Comparison of ENCODE assay signal across 9 cellular contexts in genomic region chr19:39515551-39516191, GRCh38. TPM values are rescaled to one million over a fixed set of nuclear protein-coding genes. Genes with fewer than 3 reads are reported as not detected.
DNase-seq lines count a peak whose midpoint lies in the region; ATAC-seq, FAIRE-seq and TF ChIP-seq lines count a peak whose summit lies in the region.
"Had no signal": no experiment of that assay in that cellular context is flagged by ENCODE, and none has a peak within 500 bp of the region (broad histone marks: within the 10 kb centered on the region; RNA-seq: fewer than 3 reads in every experiment).

No MANE protein-coding gene starts in this region.

- H3K4me3 ChIP-seq in A549, result peak overlapping the region; percentile 42
- H3K4me3 ChIP-seq in H7 (ENCODE audit: insufficient read depth, low read depth, low read length), result peak overlapping the region; percentile 80
- H3K4me3 ChIP-seq in mammary epithelial cell (replicated peaks in 1 of 3; ENCODE audit: insufficient read depth in 1 of 3, low read depth in 2 of 3, low read length in 3 of 3), result peak overlapping the region; percentile 39 to 45 (median 42)
- peak overlapping the region in 1 of 2 donors; percentile 2 for H3K4me3 ChIP-seq in small intestine (ENCODE audit: low read depth in 1 of 2, low read length in 2 of 2)

- intact Hi-C loops in mammary epithelial cell (cut with micrococcal nuclease), result no loop called here

- H3K36me3 ChIP-seq in H7 (replicated peaks; ENCODE audit: control insufficient read depth, insufficient read depth, low read length) (no peaks in the 10 kb centered on the region; the same call in 1 of the 2 replicates), mammary epithelial cell (ENCODE audit: insufficient read depth, low read length) (no peaks in the 10 kb centered on the region), small intestine (ENCODE audit: control insufficient read depth in 2 of 2, insufficient read depth in 2 of 2, low read length in 2 of 2) (no peaks in the 10 kb centered on the region)

- BruUV-seq in mammary epithelial cell (replicated peaks; lab: Mats Ljungman, UMichigan), result no TSS peak

- no peak overlapping the region for H3K9ac ChIP-seq in mammary epithelial cell (ENCODE audit: insufficient read depth, low read length)

- TF ChIP-seq EP300 in A549 (IDR thresholded peaks at IDR 0.05), result no peak

- CTCF ChIA-PET in A549 (lab: Yijun Ruan, JAX) (interaction anchor here (1.1 to 17.0 kb wide), 8 partner anchors 10 to 156 kb away, joined by 3 to 257 read pairs (median 11); partner anchors contain the start of genes DLL3 and EID2B), mammary epithelial cell (lab: Charles Lee; ENCODE audit: low non-redundant PET) (interaction anchor here (0.7 kb wide), 1 partner anchor 433 kb away, joined by 3 read pairs; no protein-coding TSS in a partner anchor)

- peaks cover 16 to 50% (median 30%) of the 10 kb centered on the region in 5 donors for H3K27me3 Mint-ChIP-seq in naive thymus-derived CD8-positive, alpha-beta T cell

- peak overlapping the region in 5 of 10 donors; percentile 17 to 83 (median 55) for H3K27ac Mint-ChIP-seq in naive thymus-derived CD8-positive, alpha-beta T cell

- no peak for TF ChIP-seq POLR2A in A549 (IDR thresholded peaks at IDR 0.05; ENCODE audit: low read length)

- H3K36me3 Mint-ChIP-seq in naive thymus-derived CD8-positive, alpha-beta T cell, result peaks cover 0 to 2% (median 0%) of the 10 kb centered on the region in 3 donors

- ATAC-seq in A549, result peak; percentile 11 to 26; a peak in 4 of 6 replicates
- peak; percentile 54 to 73 for ATAC-seq in naive thymus-derived CD8-positive, alpha-beta T cell
- ATAC-seq in GM18909 (IDR thresholded peaks at IDR 0.05; ENCODE audit: poor library complexity, unreplicated experiment), result no peak

- in situ Hi-C loops in mammary epithelial cell (cut with MboI; ENCODE audit: low sequenced_read_pairs in 2 of 2), result no loop called here

- no peak for TF ChIP-seq RAD21 in A549 (conservative IDR thresholded peaks at IDR 0.05 in 1 of 2, IDR thresholded peaks at IDR 0.05 in 1 of 2)

- H3K4me1 Mint-ChIP-seq in naive thymus-derived CD8-positive, alpha-beta T cell, result peaks cover 10 to 21% (median 15%) of the 10 kb centered on the region in 4 donors

- DNase-seq in A549 (ENCODE audit: low read depth in 1 of 2, low spot score in 1 of 2), result no peak
- DNase-seq in H7, result peak; percentile 92
- DNase-seq in mammary epithelial cell, result no peak
- peak in 2 of 10 donors; percentile 28 to 63 for DNase-seq in naive thymus-derived CD8-positive, alpha-beta T cell
- DNase-seq in HCEC 1CT, result no peak
- no peak for DNase-seq in NCI-H1092 treated with DMSO at 0.1 percent for 48 hours (lab: John Stamatoyannopoulos, UW)
- no peak for DNase-seq in small intestine
- DNase-seq: NCI-H2029 had no signal

- POLR2A ChIA-PET in A549 (lab: Yijun Ruan, JAX), result interaction anchor here (2.7 kb wide), 1 partner anchor 80 kb away, joined by 11 read pairs; the partner anchor contains the start of gene RPS16
- POLR2A ChIA-PET in naive thymus-derived CD8-positive, alpha-beta T cell (lab: Charles Lee), result interaction anchor here (0.6 to 1.2 kb wide), 5 partner anchors 9 to 80 kb away, joined by 3 to 4 read pairs (median 3); partner anchors contain the start of genes EID2 and RPS16

- H2AFZ ChIP-seq in mammary epithelial cell (ENCODE audit: low read depth, low read length), result peak overlapping the region; percentile 82

- H3K27ac ChIP-seq in A549 (peak overlapping the region in 1 of 2 experiments; percentile 66; a peak in 3 of 6 replicates), mammary epithelial cell (ENCODE audit: insufficient read depth, low read depth, low read length) (no peak overlapping the region), small intestine (ENCODE audit: low read depth in 1 of 2, low read length in 1 of 2) (no peak overlapping the region)

- H3K4me3 Mint-ChIP-seq in naive thymus-derived CD8-positive, alpha-beta T cell, result peak overlapping the region; percentile 66 to 90 (median 76)

- no peaks in the 10 kb centered on the region for H3K79me2 ChIP-seq in mammary epithelial cell (ENCODE audit: insufficient read depth, low read length)

- dilution Hi-C loops in mammary epithelial cell (cut with HindIII; ENCODE audit: low sequenced_read_pairs), result no loop called here

- TF ChIP-seq CTCF in A549 (IDR thresholded peaks at IDR 0.05) (no peak), mammary epithelial cell (conservative IDR thresholded peaks at IDR 0.05 in 1 of 2, IDR thresholded peaks at IDR 0.05 in 1 of 2; ENCODE audit: extremely low read depth in 1 of 2, insufficient read depth in 1 of 2, low read depth in 1 of 2, low read length in 2 of 2) (no peak)

- peak overlapping the region; percentile 89 for H3K4me2 ChIP-seq in A549
- H3K4me2 ChIP-seq in mammary epithelial cell (ENCODE audit: insufficient read depth, low read depth, low read length), result peak overlapping the region; percentile 90

- FAIRE-seq in A549 (lab: Jason Lieb, UNC) (no peak), small intestine (lab: Jason Lieb, UNC) (no peak)

- WGBS in A549 (ENCODE audit: missing lambda C conversion rate), result 47% methylated on average over 43 of the region's 44 CpGs
- 12% methylated on average over 20 of the region's 44 CpGs for WGBS in mammary epithelial cell (ENCODE audit: low coverage, missing lambda C conversion rate)
- 3 to 6% (median 5%) methylated on average over 42 to 44 of the region's 44 CpGs for WGBS in small intestine, 3 donors

- peaks cover 34% of the 10 kb centered on the region for H3K27me3 ChIP-seq in H7 (ENCODE audit: control insufficient read depth, insufficient read depth, low read length)
- peaks cover 24% of the 10 kb centered on the region for H3K27me3 ChIP-seq in mammary epithelial cell (ENCODE audit: insufficient read depth, low read length)
- peaks cover 7 to 35% of the 10 kb centered on the region in 2 donors for H3K27me3 ChIP-seq in small intestine (ENCODE audit: control insufficient read depth in 2 of 2, insufficient read depth in 2 of 2, low read length in 2 of 2)

- H3K9me3 ChIP-seq in A549, result no peaks in the 10 kb centered on the region
- H3K9me3 ChIP-seq in mammary epithelial cell (replicated peaks; ENCODE audit: insufficient read depth, low read length), result no peaks in the 10 kb centered on the region
- H3K9me3 ChIP-seq in small intestine (ENCODE audit: control insufficient read depth, low read depth), result no peaks in the 10 kb centered on the region

- H3K4me1 ChIP-seq in A549 (peaks cover 9% of the 10 kb centered on the region; the same call in 2 of the 3 replicates), mammary epithelial cell (ENCODE audit: insufficient read depth, low read length) (peaks cover 11% of the 10 kb centered on the region), small intestine (ENCODE audit: control insufficient read depth in 2 of 2, insufficient read depth in 1 of 2, low read depth in 1 of 2, low read length in 1 of 2) (peaks cover 0 to 2% of the 10 kb centered on the region in 2 donors)

- H4K20me1 ChIP-seq in mammary epithelial cell (ENCODE audit: insufficient read depth, low read length), result no peaks in the 10 kb centered on the region

- no peaks in the 10 kb centered on the region for H3K9me3 Mint-ChIP-seq in naive thymus-derived CD8-positive, alpha-beta T cell

RNA-seq across cellular contexts. Expression of gene SELENOV, which starts 0.7 kb away (rescaled TPM):
- polyA plus RNA-seq in A549 (2011; rRNA removed), result not detected in 2 replicates
- not detected in 2 replicates for polyA plus RNA-seq in A549 (2012; cell fraction: cytosol; rRNA removed)
- 0.06 and 0.10 TPM in 2 replicates for polyA plus RNA-seq in A549 (2012; cell fraction: nucleus; rRNA removed)
- not detected in 3 replicates for polyA plus RNA-seq in A549 (2017; fragmentation: RNase III; extraction: RNeasy Plus Mini Kit Qiagen cat#74134 plus additional on column Dnase treatment)
- not detected in 2 replicates for polyA minus RNA-seq in A549 (2011; rRNA and poly(A)+ RNA removed)
- total RNA-seq in H7 (2014; rRNA removed; shearing (Covaris generic)), result 3.1 and 4.4 TPM in 2 replicates
- total RNA-seq in mammary epithelial cell, result not detected
- polyA plus RNA-seq in mammary epithelial cell, result not detected
- polyA minus RNA-seq in mammary epithelial cell, result not detected
- total RNA-seq in naive thymus-derived CD8-positive, alpha-beta T cell, result not detected
- not detected for polyA plus RNA-seq in naive thymus-derived CD8-positive, alpha-beta T cell
- polyA plus RNA-seq in small intestine, result not detected

RNA-seq across cellular contexts. Expression of gene DLL3, which starts 16.9 kb away (rescaled TPM):
- polyA plus RNA-seq in A549 (2011; rRNA removed), result 6.8 and 8.3 TPM in 2 replicates
- polyA plus RNA-seq in A549 (2012; cell fraction: cytosol; rRNA removed), result 14.9 and 18.9 TPM in 2 replicates
- polyA plus RNA-seq in A549 (2012; cell fraction: nucleus; rRNA removed), result 10.6 and 11.5 TPM in 2 replicates
- polyA plus RNA-seq in A549 (2017; fragmentation: RNase III; extraction: RNeasy Plus Mini Kit Qiagen cat#74134 plus additional on column Dnase treatment), result 6.7 TPM in 3 replicates
- polyA minus RNA-seq in A549 (2011; rRNA and poly(A)+ RNA removed), result 3.3 and 3.5 TPM in 2 replicates
- 2.1 and 2.6 TPM in 2 replicates for total RNA-seq in H7 (2014; rRNA removed; shearing (Covaris generic))
- total RNA-seq in mammary epithelial cell, result 1 to 10 TPM in 1 of 2 donors, under 1 TPM in 1; 0.33 to 1.9 TPM
- polyA plus RNA-seq in mammary epithelial cell, result 1.9 TPM
- polyA minus RNA-seq in mammary epithelial cell, result not detected
- total RNA-seq in naive thymus-derived CD8-positive, alpha-beta T cell, result under 1 TPM; 0.22 to 0.36 TPM
- polyA plus RNA-seq in naive thymus-derived CD8-positive, alpha-beta T cell, result 1 to 10 TPM; 1.1 to 1.9 (median 1.8) TPM
- polyA plus RNA-seq in small intestine, result under 1 TPM in 1 of 3 donors, not detected in 2; 0.15 TPM

RNA-seq across cellular contexts. Expression of gene EID2B, which starts 17.0 kb away (rescaled TPM):
- polyA plus RNA-seq in A549 (2011; rRNA removed) (9.4 and 10.9 TPM in 2 replicates), A549 (2017; fragmentation: RNase III; extraction: RNeasy Plus Mini Kit Qiagen cat#74134 plus additional on column Dnase treatment) (9.2 to 10.1 TPM (median 9.3 TPM) in 3 replicates), mammary epithelial cell (4.3 TPM), small intestine (1 to 10 TPM in 1 of 3 donors, under 1 TPM in 1, not detected in 1; 0.81 to 2.0 TPM)
- 10.0 and 18.0 TPM in 2 replicates for polyA plus RNA-seq in A549 (2012; cell fraction: cytosol; rRNA removed)
- polyA plus RNA-seq in A549 (2012; cell fraction: nucleus; rRNA removed), result 6.0 and 7.8 TPM in 2 replicates
- 2.3 and 3.1 TPM in 2 replicates for polyA minus RNA-seq in A549 (2011; rRNA and poly(A)+ RNA removed)
- total RNA-seq in H7 (2014; rRNA removed; shearing (Covaris generic)), result 2.4 and 4.0 TPM in 2 replicates
- 1 to 10 TPM; 2.5 to 3.3 TPM for total RNA-seq in mammary epithelial cell
- 1.4 TPM for polyA minus RNA-seq in mammary epithelial cell
- total RNA-seq in naive thymus-derived CD8-positive, alpha-beta T cell, result 1 to 10 TPM; 5.9 to 7.7 TPM
- 1 to 10 TPM; 4.9 to 7.6 (median 6.4) TPM for polyA plus RNA-seq in naive thymus-derived CD8-positive, alpha-beta T cell

RNA-seq across cellular contexts. Expression of gene EID2, which starts 24.3 kb away (rescaled TPM):
- polyA plus RNA-seq in A549 (2011; rRNA removed), result 23.2 and 26.1 TPM in 2 replicates
- 23.9 and 34.5 TPM in 2 replicates for polyA plus RNA-seq in A549 (2012; cell fraction: cytosol; rRNA removed)
- 20.3 and 22.4 TPM in 2 replicates for polyA plus RNA-seq in A549 (2012; cell fraction: nucleus; rRNA removed)
- 49.2 to 53.0 TPM (median 52.9 TPM) in 3 replicates for polyA plus RNA-seq in A549 (2017; fragmentation: RNase III; extraction: RNeasy Plus Mini Kit Qiagen cat#74134 plus additional on column Dnase treatment)
- 5.7 TPM in 2 replicates for polyA minus RNA-seq in A549 (2011; rRNA and poly(A)+ RNA removed)
- 14.9 and 18.4 TPM in 2 replicates for total RNA-seq in H7 (2014; rRNA removed; shearing (Covaris generic))
- total RNA-seq in mammary epithelial cell, result 10 to 100 TPM in 1 of 2 donors, 1 to 10 TPM in 1; 9.7 to 15.0 TPM
- polyA plus RNA-seq in mammary epithelial cell, result 6.7 TPM
- polyA minus RNA-seq in mammary epithelial cell, result 1.4 TPM
- total RNA-seq in naive thymus-derived CD8-positive, alpha-beta T cell, result 10 to 100 TPM; 20.3 to 21.2 TPM
- 10 to 100 TPM; 19.8 to 37.1 (median 22.1) TPM for polyA plus RNA-seq in naive thymus-derived CD8-positive, alpha-beta T cell
- 10 to 100 TPM; 11.1 to 13.4 (median 12.7) TPM for polyA plus RNA-seq in small intestine

RNA-seq across cellular contexts. Expression of gene TIMM50, which starts 35.0 kb away (rescaled TPM):
- polyA plus RNA-seq in A549 (2011; rRNA removed) (234 and 246 TPM in 2 replicates), A549 (2017; fragmentation: RNase III; extraction: RNeasy Plus Mini Kit Qiagen cat#74134 plus additional on column Dnase treatment) (196 to 206 TPM (median 204 TPM) in 3 replicates), mammary epithelial cell (75.8 TPM), small intestine (10 to 100 TPM; 33.8 to 62.2 (median 40.5) TPM)
- polyA plus RNA-seq in A549 (2012; cell fraction: cytosol; rRNA removed), result 370 and 374 TPM in 2 replicates
- 384 and 439 TPM in 2 replicates for polyA plus RNA-seq in A549 (2012; cell fraction: nucleus; rRNA removed)
- polyA minus RNA-seq in A549 (2011; rRNA and poly(A)+ RNA removed), result 284 and 290 TPM in 2 replicates
- 134 and 161 TPM in 2 replicates for total RNA-seq in H7 (2014; rRNA removed; shearing (Covaris generic))
- total RNA-seq in mammary epithelial cell, result 10 to 100 TPM; 36.0 to 96.0 TPM
- 138 TPM for polyA minus RNA-seq in mammary epithelial cell
- total RNA-seq in naive thymus-derived CD8-positive, alpha-beta T cell, result 10 to 100 TPM; 47.5 to 52.1 TPM
- 10 to 100 TPM; 41.4 to 53.3 (median 44.6) TPM for polyA plus RNA-seq in naive thymus-derived CD8-positive, alpha-beta T cell
